ENCODE assay signal across 25 cellular contexts in genomic region chr2:238174701-238175100, GRCh38. TPM values are rescaled to one million over a fixed set of nuclear protein-coding genes. Genes with fewer than 3 reads are reported as not detected.
DNase-seq lines count a peak whose midpoint lies in the region; ATAC-seq and TF ChIP-seq lines count a peak whose summit lies in the region.
"Had no signal": no experiment of that assay in that cellular context is flagged by ENCODE, and none has a peak within 500 bp of the region (broad histone marks: within the 10 kb centered on the region; RNA-seq: fewer than 3 reads in every experiment).

No MANE protein-coding gene starts in this region.

- no peak overlapping the region for H3K9ac ChIP-seq in SK-N-SH
- H3K9ac ChIP-seq in colonic mucosa (ENCODE audit: low read depth in 2 of 2, low read length in 2 of 2): no peak overlapping the region

- H3K27ac ChIP-seq in SK-N-SH (ENCODE audit: low read depth in 2 of 2, low read length in 1 of 2) (peak overlapping the region in 1 of 2 experiments; percentile 6; a peak in 1 of 4 replicates), colonic mucosa (peak overlapping the region; percentile 46), upper lobe of right lung (no peak overlapping the region)
- H3K27ac ChIP-seq: A549, upper lobe of left lung had no signal

- no peak for ATAC-seq in SK-N-SH treated with all-trans-retinoic acid at 6 μM for 48 hours
- peak; percentile 57 for ATAC-seq in upper lobe of right lung
- ATAC-seq in GM21526 (IDR thresholded peaks at IDR 0.05; ENCODE audit: low FRiP score, unreplicated experiment): no peak
- ATAC-seq: A549; left cardiac atrium; naive thymus-derived CD4-positive, alpha-beta T cell; WTC11 had no signal

- H3K36me3 ChIP-seq in SK-N-SH (replicated peaks in 1 of 2; ENCODE audit: control insufficient read depth in 1 of 2, insufficient read depth in 2 of 2, low read length in 1 of 2) (peaks cover 47 to 74% of the 10 kb centered on the region in 2 experiments), colonic mucosa (peaks cover 8% of the 10 kb centered on the region), upper lobe of right lung (peaks cover 96% of the 10 kb centered on the region)

- 81% methylated on average over 3 of the region's 3 CpGs for WGBS in SK-N-SH (ENCODE audit: low lambda C conversion rate)

- H3K9me3 ChIP-seq in SK-N-SH (no peaks in the 10 kb centered on the region), colonic mucosa (no peaks in the 10 kb centered on the region), upper lobe of right lung (no peaks in the 10 kb centered on the region)
- H3K9me3 ChIP-seq: A549, upper lobe of left lung had no signal

- H3K9me2 ChIP-seq in SK-N-SH: no peaks in the 10 kb centered on the region

- H3K4me1 ChIP-seq in SK-N-SH (ENCODE audit: control insufficient read depth in 1 of 2, insufficient read depth in 2 of 2, low read depth in 1 of 2, low read length in 1 of 2) (peaks cover 10 to 15% of the 10 kb centered on the region in 2 experiments; a peak in 3 of 4 replicates), colonic mucosa (peaks cover under 1% of the 10 kb centered on the region), upper lobe of right lung (peaks cover 13% of the 10 kb centered on the region)

- CTCF ChIA-PET in SK-N-SH (lab: Yijun Ruan, JAX): interaction anchor here (1.1 to 1.7 kb wide), 3 partner anchors 9 to 66 kb away, joined by 3 to 4 read pairs (median 4); no protein-coding TSS in a partner anchor

- TF ChIP-seq EP300 in SK-N-SH (IDR thresholded peaks at IDR 0.05; ENCODE audit: borderline replicate concordance in 1 of 2, low read depth in 1 of 2, low read length in 1 of 2): peak in 1 of 2 experiments; percentile 60; a peak in 1 of 4 replicates

- no peak for TF ChIP-seq RAD21 in SK-N-SH (IDR thresholded peaks at IDR 0.05; ENCODE audit: low read length)

- intact Hi-C loops in colonic mucosa (cut with DNase I) (no loop called here), upper lobe of right lung (cut with DNase I) (no loop called here)

- no peak overlapping the region for H2AFZ ChIP-seq in SK-N-SH (ENCODE audit: low read depth)

- H3F3A ChIP-seq in SK-N-SH (replicated peaks; ENCODE audit: insufficient read depth): peaks cover 19% of the 10 kb centered on the region

- TF ChIP-seq CTCF in SK-N-SH (IDR thresholded peaks at IDR 0.05) (no peak), colonic mucosa (IDR thresholded peaks at IDR 0.05) (no peak), upper lobe of right lung (IDR thresholded peaks at IDR 0.05) (no peak)

- H3K4me2 ChIP-seq in SK-N-SH: no peak overlapping the region
- H3K4me2 ChIP-seq: A549 had no signal

- H3K27me3 ChIP-seq in SK-N-SH (ENCODE audit: insufficient read depth): no peaks in the 10 kb centered on the region
- no peaks in the 10 kb centered on the region for H3K27me3 ChIP-seq in colonic mucosa
- no peaks in the 10 kb centered on the region for H3K27me3 ChIP-seq in upper lobe of right lung
- H3K27me3 ChIP-seq: upper lobe of left lung had no signal

- DNase-seq in SK-N-SH (peak; percentile 40), NCI-H2196 treated with DMSO at 0.1 percent for 48 hours (lab: John Stamatoyannopoulos, UW; ENCODE audit: unreplicated experiment) (peak; percentile 38), colonic mucosa (peak; percentile 69), upper lobe of right lung (no peak), nucleus accumbens (lab: John Stamatoyannopoulos, UW) (no peak), iPS-NIHi7 (ENCODE audit: extremely low spot score) (no peak)
- DNase-seq: activated CD4-positive, alpha-beta memory T cell treated with anti-CD3 and anti-CD28 coated beads for 36 hours; activated effector memory CD4-positive, alpha-beta T cell treated with Interleukin-2 at 50 U/mL for 16 hours; activated naive CD8-positive, alpha-beta T cell treated with anti-CD3 and anti-CD28 coated beads, Interleukin-2, amount 10 ng/mL, durations not matched to agents 7 days and 5 days; CD8-positive, alpha-beta memory T cell; H9; left cardiac atrium; mesendoderm; naive thymus-derived CD4-positive, alpha-beta T cell; NCI-H1048; NCI-H2081 treated with DMSO at 0.1 percent for 48 hours; NCI-H69; occipital lobe; RPMI8226; upper lobe of left lung had no signal

- POLR2A ChIA-PET in SK-N-SH (lab: Yijun Ruan, JAX): no interaction called here

- H3K4me3 ChIP-seq in SK-N-SH (ENCODE audit: low read depth in 2 of 2, low read length in 1 of 2) (no peak overlapping the region), colonic mucosa (no peak overlapping the region), upper lobe of right lung (no peak overlapping the region)
- H3K4me3 ChIP-seq: A549, upper lobe of left lung had no signal

- no peaks in the 10 kb centered on the region for H3K79me2 ChIP-seq in SK-N-SH (ENCODE audit: insufficient read depth)

- no peaks in the 10 kb centered on the region for H4K20me1 ChIP-seq in SK-N-SH (ENCODE audit: insufficient read depth)

TF ChIP-seq in SK-N-SH, 30 proteins besides CTCF, POLR2A, EP300 and RAD21:
- no peak for TF ChIP-seq SIN3A (IDR thresholded peaks at IDR 0.05; ENCODE audit: borderline replicate concordance, low read depth, low read length)
- peak; percentile 54; the same call in 1 of the 2 replicates for TF ChIP-seq GATA2 (CRISPR knock-in tag; IDR thresholded peaks at IDR 0.05)
- TF ChIP-seq EZH2phosphoT487 (IDR thresholded peaks at IDR 0.05; ENCODE audit: borderline replicate concordance, low read depth): no peak

TF ChIP-seq in SK-N-SH treated with all-trans-retinoic acid at 6 μM for 48 hours, 23 proteins besides CTCF, POLR2A, EP300 and RAD21 (continues in another document):
- no peak for TF ChIP-seq GLIS3 (CRISPR knock-in tag; IDR thresholded peaks at IDR 0.05)
- TF ChIP-seq ZNF8 (CRISPR knock-in tag; IDR thresholded peaks at IDR 0.05): no peak
- no peak for TF ChIP-seq TCF4 (CRISPR knock-in tag; IDR thresholded peaks at IDR 0.05; ENCODE audit: borderline replicate concordance)
- no peak for TF ChIP-seq CSRNP3 (CRISPR knock-in tag; IDR thresholded peaks at IDR 0.05)
- TF ChIP-seq OSR1 (CRISPR knock-in tag; IDR thresholded peaks at IDR 0.05): no peak
- TF ChIP-seq ZC3H10 (CRISPR knock-in tag; IDR thresholded peaks at IDR 0.05): no peak
- TF ChIP-seq TOX (CRISPR knock-in tag; IDR thresholded peaks at IDR 0.05; ENCODE audit: borderline replicate concordance): no peak
- no peak for TF ChIP-seq CREB5 (CRISPR knock-in tag; IDR thresholded peaks at IDR 0.05; ENCODE audit: low read depth)
- no peak for TF ChIP-seq ISL1 (CRISPR knock-in tag; IDR thresholded peaks at IDR 0.05)
- no peak for TF ChIP-seq ZFP3 (CRISPR knock-in tag; IDR thresholded peaks at IDR 0.05)
- TF ChIP-seq CSDC2 (CRISPR knock-in tag; IDR thresholded peaks at IDR 0.05): no peak
- no peak for TF ChIP-seq RARB (CRISPR knock-in tag; IDR thresholded peaks at IDR 0.05)
- no peak for TF ChIP-seq SNAI2 (CRISPR knock-in tag; IDR thresholded peaks at IDR 0.05)
- no peak for TF ChIP-seq ZNF70 (CRISPR knock-in tag; IDR thresholded peaks at IDR 0.05)
- TF ChIP-seq ZFP30 (CRISPR knock-in tag; IDR thresholded peaks at IDR 0.05): no peak
- no peak for TF ChIP-seq ESRRG (CRISPR knock-in tag; IDR thresholded peaks at IDR 0.05)
- no peak for TF ChIP-seq BACH2 (CRISPR knock-in tag; IDR thresholded peaks at IDR 0.05; ENCODE audit: borderline replicate concordance)
- TF ChIP-seq ARNTL (CRISPR knock-in tag; IDR thresholded peaks at IDR 0.05; ENCODE audit: borderline replicate concordance, low read depth): no peak

RNA-seq across cellular contexts. Expression of gene ERFE, which starts 15.9 kb away (rescaled TPM):
- 1.3 and 1.5 TPM in 2 replicates for polyA plus RNA-seq in SK-N-SH (2012; rRNA removed)
- polyA plus RNA-seq in SK-N-SH (2012; cell fraction: cytosol; rRNA removed): 0.58 and 1.2 TPM in 2 replicates
- polyA plus RNA-seq in SK-N-SH (2012; cell fraction: nucleus; rRNA removed): 2.6 TPM in 2 replicates
- under 1 TPM in 1 of 2 donors, not detected in 1; 0.50 TPM for total RNA-seq in colonic mucosa
- not detected for total RNA-seq in upper lobe of right lung
- total RNA-seq: activated CD4-positive, alpha-beta memory T cell treated with anti-CD3 and anti-CD28 coated beads for 36 hours had no signal
- polyA plus RNA-seq: CD8-positive, alpha-beta memory T cell; naive thymus-derived CD4-positive, alpha-beta T cell had no signal

RNA-seq across cellular contexts. Expression of gene ILKAP, which starts 28.8 kb away (rescaled TPM):
- polyA plus RNA-seq in SK-N-SH (2012; rRNA removed): 35.6 and 49.2 TPM in 2 replicates
- polyA plus RNA-seq in SK-N-SH (2012; cell fraction: cytosol; rRNA removed): 31.8 and 34.3 TPM in 2 replicates
- polyA plus RNA-seq in SK-N-SH (2012; cell fraction: nucleus; rRNA removed): 126 and 149 TPM in 2 replicates
- total RNA-seq in colonic mucosa (10 to 100 TPM; 27.8 to 50.3 TPM), upper lobe of right lung (47.2 TPM)

RNA-seq across cellular contexts. Expression of gene KLHL30, which starts 36.2 kb away (rescaled TPM):
- polyA plus RNA-seq in SK-N-SH (2012; rRNA removed): not detected in 2 replicates
- polyA plus RNA-seq in SK-N-SH (2012; cell fraction: cytosol; rRNA removed): not detected in 2 replicates
- not detected in 2 replicates for polyA plus RNA-seq in SK-N-SH (2012; cell fraction: nucleus; rRNA removed)
- total RNA-seq in colonic mucosa (under 1 TPM; 0.07 to 0.13 TPM), upper lobe of right lung (0.90 TPM)
- total RNA-seq: activated CD4-positive, alpha-beta memory T cell treated with anti-CD3 and anti-CD28 coated beads for 36 hours; activated naive CD8-positive, alpha-beta T cell treated with anti-CD3 and anti-CD28 coated beads, Interleukin-2, amount 10 ng/mL, durations not matched to agents 7 days and 5 days; CD8-positive, alpha-beta memory T cell; dermis microvascular lymphatic vessel endothelial cell; H9; naive thymus-derived CD4-positive, alpha-beta T cell; WTC11 had no signal
- polyA plus RNA-seq: CD8-positive, alpha-beta memory T cell; naive thymus-derived CD4-positive, alpha-beta T cell had no signal

Comparison
In these comparisons a context has a peak if more than half of its experiments do, and no peak if none do; other contexts are left out.
1. DNase-seq: peak in SK-N-SH (single experiment), NCI-H2196 treated with DMSO at 0.1 percent for 48 hours (single experiment) and colonic mucosa (single experiment); none in upper lobe of right lung (single experiment), nucleus accumbens (0 of 56) and iPS-NIHi7 (single experiment).